ENCODE assay signal across 17 cellular contexts in genomic region chr1:70720133-70720920, GRCh38.
"Had no signal": no experiment of that assay in that cellular context is flagged by ENCODE, and none has a peak within 500 bp of the region (broad histone marks: within the 10 kb centered on the region; RNA-seq: fewer than 3 reads in every experiment).

No MANE protein-coding gene starts in this region.

- H3K4me3 ChIP-seq: esophagus squamous epithelium, gastroesophageal sphincter, left lung, lower lobe of right lung, sigmoid colon had no signal

- ATAC-seq: left lung, natural killer cell had no signal

- H3K27ac ChIP-seq: gastroesophageal sphincter, left lung, lower lobe of right lung, sigmoid colon had no signal

- H3K36me3 ChIP-seq: esophagus squamous epithelium, gastroesophageal sphincter, left lung, lower lobe of right lung, sigmoid colon had no signal

- DNase-seq: dermis blood vessel endothelial cell; esophagus squamous epithelium; foreskin fibroblast; glutamatergic neuron; immature natural killer cell; left lung; lower lobe of right lung; natural killer cell; posterior cingulate gyrus; sigmoid colon; small intestine; stimulated activated CD4-positive, alpha-beta T cell treated with anti-CD3 and anti-CD28 coated beads, Interleukin-12 subunit alpha, Interleukin-12 subunit beta, amount 100 ng/mL, for 4 hours; stimulated activated CD4-positive, alpha-beta T cell treated with anti-CD3 and anti-CD28 coated beads, Interleukin-2, amount 100 ng/mL, for 48 hours; stimulated activated naive CD4-positive, alpha-beta T cell treated with Interleukin-2 at 50 U/mL for 16 hours; trophoblast cell had no signal

- FAIRE-seq: keratinocyte, small intestine had no signal

- H3K9me3 ChIP-seq: esophagus squamous epithelium had no signal

- H3K27me3 ChIP-seq: esophagus squamous epithelium, gastroesophageal sphincter, left lung, sigmoid colon had no signal

- H3K4me1 ChIP-seq: left lung, lower lobe of right lung had no signal
